8 cellular contexts compared by ENCODE assay signal in genomic region chr17:45490198-45490597, GRCh38. TPM values are rescaled to one million over a fixed set of nuclear protein-coding genes. Genes with fewer than 3 reads are reported as not detected.
DNase-seq lines count a peak whose midpoint lies in the region; ATAC-seq, FAIRE-seq and TF ChIP-seq lines count a peak whose summit lies in the region.
"Not testable (repeated sequence)": the region's sequence is repeated elsewhere in the genome, so short reads cannot be mapped to it uniquely, and the experiment has no call there.

No MANE protein-coding gene starts in this region.

- DNase-seq in GM23248 (peak; percentile 37), WTC11 (ENCODE audit: low spot score) (peak; percentile 18), cerebellar cortex (ENCODE audit: low spot score) (peak; percentile 15), hepatocyte (ENCODE audit: low spot score) (peak; percentile 12), transverse colon (peak; percentile 52)
- not testable (repeated sequence) for DNase-seq in HTR-8/SVneo (ENCODE audit: insufficient read length, low spot score)

- in situ Hi-C loops in GM23248 (cut with MboI); transverse colon (cut with MboI; ENCODE audit: low pct_ligation_motif_present in 1 of 4, low pct_unique_long_range_greater_than_20kb in 1 of 4, low sequenced_read_pairs in 3 of 4): not testable (repeated sequence)

- H3K9ac ChIP-seq in GM23248, result peak overlapping the region; percentile 94
- H3K9ac ChIP-seq in neural cell (ENCODE audit: low read length), result peak overlapping the region; percentile 68

- ATAC-seq in WTC11, result peak; percentile 54

- H3K4me2 ChIP-seq in GM23248 (ENCODE audit: unreplicated experiment) (peak overlapping the region; percentile 85), hepatocyte (peak overlapping the region; percentile 80)
- H3K4me2 ChIP-seq in neural cell (ENCODE audit: low read length), result not testable (repeated sequence)

- H3K9me2 ChIP-seq in GM23248 (ENCODE audit: insufficient read depth); hepatocyte (replicated peaks; ENCODE audit: insufficient read depth); neural cell (ENCODE audit: insufficient read depth, low read length): not testable (repeated sequence)

- not testable (repeated sequence) for H3K9me3 Mint-ChIP-seq in WTC11

- not testable (repeated sequence) for H3K9me3 ChIP-seq in GM23248 (ENCODE audit: low read depth); hepatocyte (ENCODE audit: low read depth); neural cell (ENCODE audit: low read length); transverse colon

- H2AFZ ChIP-seq in GM23248 (peak overlapping the region; percentile 86), hepatocyte (peak overlapping the region; percentile 63)
- H2AFZ ChIP-seq in neural cell (ENCODE audit: low read depth, low read length), result not testable (repeated sequence)

- TF ChIP-seq POLR2A in transverse colon (IDR thresholded peaks at IDR 0.05), result not testable (repeated sequence)

- not testable (repeated sequence) for TF ChIP-seq EP300 in neural cell (conservative IDR thresholded peaks at IDR 0.05; ENCODE audit: poor library complexity, severe bottlenecking); transverse colon (IDR thresholded peaks at IDR 0.05; ENCODE audit: low read depth)

- 0 to 1% methylated on average over 2 to 29 of the region's 30 CpGs for WGBS in GM23248 (ENCODE audit: low coverage in 1 of 2, low lambda C conversion rate in 2 of 2, missing lambda C conversion rate in 2 of 2), 2 experiments
- 0% methylated on average over 3 of the region's 30 CpGs for WGBS in hepatocyte (ENCODE audit: low lambda C conversion rate, missing lambda C conversion rate)
- 0 to 2% methylated on average over 10 to 26 of the region's 30 CpGs for WGBS in transverse colon (ENCODE audit: low coverage in 1 of 2), 2 donors

- POLR2A ChIA-PET in WTC11 (lab: Charles Lee), result not testable (repeated sequence)

- not testable (repeated sequence) for H3K4me1 ChIP-seq in GM23248 (ENCODE audit: insufficient read depth); hepatocyte (ENCODE audit: insufficient read depth)
- H3K4me1 ChIP-seq in transverse colon, result peaks cover 6 to 34% (median 14%) of the 10 kb centered on the region in 4 donors

- H3K4me3 ChIP-seq in GM08714 (ENCODE audit: low read length) (peak overlapping the region; percentile 81), GM23248 (peak overlapping the region; percentile 89), hepatocyte (peak overlapping the region; percentile 24), neural cell (ENCODE audit: low read length) (peak overlapping the region; percentile 66), transverse colon (peak overlapping the region; percentile 48 to 73 (median 66))

- not testable (repeated sequence) for H4K20me1 ChIP-seq in GM23248 (ENCODE audit: insufficient read depth); hepatocyte (ENCODE audit: insufficient read depth, poor library complexity, severe bottlenecking); neural cell (ENCODE audit: insufficient read depth)

- H3K27me3 ChIP-seq in GM23248 (replicated peaks; ENCODE audit: insufficient read depth); hepatocyte; neural cell (ENCODE audit: insufficient read depth, low read depth, low read length); transverse colon: not testable (repeated sequence)

- H3K27me3 Mint-ChIP-seq in WTC11 (ENCODE audit: low read depth), result not testable (repeated sequence)

- H3K4me1 Mint-ChIP-seq in WTC11, result not testable (repeated sequence)

- H3K4me3 Mint-ChIP-seq in WTC11, result peak overlapping the region; percentile 80

- not testable (repeated sequence) for TF ChIP-seq CTCF in WTC11 (IDR thresholded peaks at IDR 0.05); hepatocyte (IDR thresholded peaks at IDR 0.05; ENCODE audit: poor library complexity); neural cell (IDR thresholded peaks at IDR 0.05; ENCODE audit: poor library complexity, severe bottlenecking); transverse colon (IDR thresholded peaks at IDR 0.05)

- TF ChIP-seq RAD21 in neural cell (conservative IDR thresholded peaks at IDR 0.05), result not testable (repeated sequence)

- CTCF ChIA-PET in WTC11 (lab: Charles Lee), result not testable (repeated sequence)

- peak overlapping the region; percentile 51 for H3K27ac ChIP-seq in GM23248
- H3K27ac ChIP-seq in hepatocyte, result peak overlapping the region; percentile 79
- not testable (repeated sequence) for H3K27ac ChIP-seq in neural cell (ENCODE audit: low read length)
- H3K27ac ChIP-seq in transverse colon, result peak overlapping the region; percentile 88 to 95 (median 90)

- peaks cover 17% of the 10 kb centered on the region for H3F3A ChIP-seq in GM23248 (ENCODE audit: insufficient read depth)
- not testable (repeated sequence) for H3F3A ChIP-seq in neural cell (ENCODE audit: insufficient read depth, low read length, poor library complexity, severe bottlenecking)

- H3K27ac Mint-ChIP-seq in WTC11, result not testable (repeated sequence)

- not testable (repeated sequence) for H3K36me3 Mint-ChIP-seq in WTC11

- intact Hi-C loops in transverse colon (cut with DNase I; ENCODE audit: low total_unique reads), result not testable (repeated sequence)

- not testable (repeated sequence) for H3K36me3 ChIP-seq in GM23248 (ENCODE audit: low read depth); hepatocyte (replicated peaks; ENCODE audit: insufficient read depth, low read depth); neural cell (ENCODE audit: insufficient read depth, low read length); transverse colon

- H3K79me2 ChIP-seq in GM23248 (ENCODE audit: insufficient read depth), result peaks cover 33% of the 10 kb centered on the region
- H3K79me2 ChIP-seq in hepatocyte; neural cell (replicated peaks; ENCODE audit: insufficient read depth, low read length): not testable (repeated sequence)

- FAIRE-seq in HTR-8/SVneo (lab: Jason Lieb, UNC), result peak; percentile 40

RNA-seq across cellular contexts. Expression of gene PLEKHM1, which starts 0.3 kb away (rescaled TPM):
- 19.1 and 26.0 TPM in 2 replicates for total RNA-seq in GM23248 (2014; rRNA removed; shearing (Covaris generic))
- polyA plus RNA-seq in GM23248 (2016; fragmentation: Nextera tagmentation; extraction: Ambion mirVana) (15.3 and 18.6 TPM in 2 replicates), hepatocyte (18.5 and 23.8 TPM in 2 replicates), neural cell (3.1 and 5.5 TPM in 2 replicates)
- total RNA-seq in WTC11 (2021) (15.8 to 19.6 TPM (median 17.2 TPM) in 3 replicates), hepatocyte (18.4 and 22.0 TPM in 2 replicates), transverse colon (100 to 1,000 TPM in 1 of 4 donors, 10 to 100 TPM in 3; 43.6 to 111 (median 47.6) TPM)
- polyA minus RNA-seq in neural cell, result 26.3 and 33.6 TPM in 2 replicates

RNA-seq across cellular contexts. Expression of gene ARHGAP27, which starts 57.5 kb away (rescaled TPM):
- total RNA-seq in GM23248 (2014; rRNA removed; shearing (Covaris generic)), result 1.3 and 3.4 TPM in 2 replicates
- 0.33 and 0.59 TPM in 2 replicates for polyA plus RNA-seq in GM23248 (2016; fragmentation: Nextera tagmentation; extraction: Ambion mirVana)
- 12.9 to 16.0 TPM (median 14.8 TPM) in 3 replicates for total RNA-seq in WTC11 (2021)
- 27.9 and 78.1 TPM in 2 replicates for total RNA-seq in hepatocyte
- polyA plus RNA-seq in hepatocyte, result 21.1 and 24.4 TPM in 2 replicates
- polyA plus RNA-seq in neural cell, result 7.4 and 12.7 TPM in 2 replicates
- 4.4 and 5.6 TPM in 2 replicates for polyA minus RNA-seq in neural cell
- total RNA-seq in transverse colon, result 100 to 1,000 TPM; 194 to 489 (median 294) TPM

Comparison
In these comparisons a context has a peak if more than half of its experiments do, and no peak if none do; other contexts are left out.
1. H3K4me3 ChIP-seq: peak in every context shown above with its lines; median percentile 89 in GM23248; 81 in GM08714; 66 in neural cell; 66 in transverse colon; 24 in hepatocyte.